ENCODE assay signal across 9 cellular contexts in the genomic region with DNA sequence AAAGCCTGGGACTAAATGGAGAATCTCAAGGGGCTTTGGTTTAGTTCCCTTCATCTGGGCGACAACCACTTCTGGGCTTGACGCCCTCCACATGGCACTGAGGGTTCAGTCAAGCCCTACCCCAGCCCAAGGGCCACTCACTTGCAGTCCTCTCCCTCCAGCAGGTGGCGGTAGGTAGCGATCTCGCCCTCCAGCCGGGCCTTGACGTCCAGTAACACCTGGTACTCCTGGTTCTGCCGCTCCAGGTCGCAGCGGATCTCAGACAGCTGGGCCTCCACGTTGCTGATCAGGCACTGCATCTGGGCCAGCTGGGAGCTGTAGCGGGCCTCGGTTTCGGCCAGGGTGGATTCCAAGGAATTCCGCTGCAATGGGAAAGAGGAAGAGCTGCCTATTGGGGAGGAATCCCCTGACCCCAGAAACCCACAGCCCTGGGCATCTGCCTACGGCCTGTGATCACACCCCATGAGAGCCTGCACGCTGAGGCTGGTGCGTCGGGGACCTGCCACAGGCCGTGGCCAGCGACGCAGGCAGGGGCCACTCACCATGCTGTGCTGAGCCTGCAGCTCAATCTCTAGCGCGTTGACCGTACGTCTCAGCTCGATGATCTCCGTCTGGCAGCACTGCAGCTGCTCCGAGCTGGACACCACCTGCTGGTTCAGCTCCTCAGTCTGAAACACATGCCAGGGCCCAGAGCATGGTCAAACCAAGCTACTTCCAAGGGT. TPM values are rescaled to one million over a fixed set of nuclear protein-coding genes. Genes with fewer than 3 reads are reported as not detected.
A peak's percentile ranks its signal among the peaks of the same experiment; 100 is the strongest.
DNase-seq lines count a peak whose midpoint lies in the region; ATAC-seq and TF ChIP-seq lines count a peak whose summit lies in the region.
"Had no signal": no experiment of that assay in that cellular context is flagged by ENCODE, and none has a peak within 500 bp of the region (broad histone marks: within the 10 kb centered on the region; RNA-seq: fewer than 3 reads in every experiment).

No MANE protein-coding gene starts in this region.

- no peak for ATAC-seq in thoracic aorta (ENCODE audit: insufficient number of reproducible peaks, low FRiP score, low read depth)
- no peak for ATAC-seq in GM18909 (IDR thresholded peaks at IDR 0.05; ENCODE audit: poor library complexity, unreplicated experiment)

- intact Hi-C loops in breast epithelium (cut with DNase I; ENCODE audit: low total_unique reads), result no loop called here

- H3K27ac ChIP-seq in thoracic aorta, result no peak overlapping the region
- no peak overlapping the region for H3K27ac ChIP-seq in breast epithelium

- TF ChIP-seq CTCF in thoracic aorta (IDR thresholded peaks at IDR 0.05), result peak; percentile 28
- no peak for TF ChIP-seq CTCF in breast epithelium (IDR thresholded peaks at IDR 0.05)

- H3K4me1 ChIP-seq in thoracic aorta (ENCODE audit: control insufficient read depth in 1 of 2, low read depth in 2 of 2), result no peaks in the 10 kb centered on the region
- H3K4me1 ChIP-seq in breast epithelium, result no peaks in the 10 kb centered on the region

- H3K27me3 ChIP-seq in thoracic aorta (replicated peaks; ENCODE audit: insufficient read depth) (no peaks in the 10 kb centered on the region), breast epithelium (no peaks in the 10 kb centered on the region)

- no peaks in the 10 kb centered on the region for H3K9me3 ChIP-seq in thoracic aorta
- no peaks in the 10 kb centered on the region for H3K9me3 ChIP-seq in breast epithelium

- DNase-seq in activated effector memory CD4-positive, alpha-beta T cell treated with anti-CD3 and anti-CD28 coated beads, Interleukin-2, amount 50 U/mL, for 16 hours, result peak; percentile 72
- DNase-seq in activated effector memory CD4-positive, alpha-beta T cell treated with Interleukin-2 at 50 U/mL for 16 hours, result no peak
- peak; percentile 69 for DNase-seq in activated CD8-positive, alpha-beta memory T cell treated with anti-CD3 and anti-CD28 coated beads for 24 hours
- peak; percentile 78 for DNase-seq in islet precursor cell
- DNase-seq in thoracic aorta (ENCODE audit: low spot score), result no peak
- no peak for DNase-seq in breast epithelium (ENCODE audit: low spot score in 2 of 2)
- DNase-seq in H4 (ENCODE audit: low spot score), result no peak

- no peak overlapping the region for H3K4me3 ChIP-seq in thoracic aorta
- H3K4me3 ChIP-seq in breast epithelium, result no peak overlapping the region

- no peak for TF ChIP-seq POLR2A in breast epithelium (IDR thresholded peaks at IDR 0.05)

- H3K36me3 ChIP-seq in thoracic aorta (no peaks in the 10 kb centered on the region), breast epithelium (no peaks in the 10 kb centered on the region)

RNA-seq across cellular contexts. Expression of a gene that starts 2.7 kb away (rescaled TPM):
- total RNA-seq in thoracic aorta (not detected), breast epithelium (not detected)
- total RNA-seq in H4 (2014; rRNA removed; shearing (Covaris generic)), result not detected in 2 replicates
- total RNA-seq: CD8-positive, alpha-beta memory T cell had no signal

RNA-seq across cellular contexts. Expression of a gene that starts 6.0 kb away (rescaled TPM):
- total RNA-seq in thoracic aorta (not detected), breast epithelium (not detected)
- not detected in 2 replicates for total RNA-seq in H4 (2014; rRNA removed; shearing (Covaris generic))
- total RNA-seq: CD8-positive, alpha-beta memory T cell had no signal

RNA-seq across cellular contexts. Expression of a gene that starts 18.4 kb away (rescaled TPM):
- total RNA-seq in thoracic aorta, result 1 to 10 TPM in 1 of 2 donors, not detected in 1; 1.4 TPM
- total RNA-seq in breast epithelium, result 1 to 10 TPM in 1 of 3 donors, not detected in 2; 1.6 TPM
- total RNA-seq in H4 (2014; rRNA removed; shearing (Covaris generic)), result not detected in 2 replicates
- total RNA-seq: CD8-positive, alpha-beta memory T cell had no signal

RNA-seq across cellular contexts. Expression of a gene that starts 19.8 kb away (rescaled TPM):
- total RNA-seq in thoracic aorta (not detected), breast epithelium (under 1 TPM in 2 of 3 donors, not detected in 1; 0.33 to 0.73 TPM)
- total RNA-seq in H4 (2014; rRNA removed; shearing (Covaris generic)), result not detected in 2 replicates
- total RNA-seq: CD8-positive, alpha-beta memory T cell had no signal

RNA-seq across cellular contexts. Expression of a gene that starts 31.7 kb away (rescaled TPM):
- under 1 TPM in 1 of 2 donors, not detected in 1; 0.68 TPM for total RNA-seq in thoracic aorta
- 1,000 to 10,000 TPM in 1 of 3 donors, 100 to 1,000 TPM in 1, under 1 TPM in 1; 0.80 to 2,244 (median 331) TPM for total RNA-seq in breast epithelium
- total RNA-seq in H4 (2014; rRNA removed; shearing (Covaris generic)), result 0.35 and 1.5 TPM in 2 replicates
- total RNA-seq: CD8-positive, alpha-beta memory T cell had no signal

Comparison
In these comparisons a context has a peak if more than half of its experiments do, and no peak if none do; other contexts are left out.
1. DNase-seq: peak in activated effector memory CD4-positive, alpha-beta T cell treated with anti-CD3 and anti-CD28 coated beads, Interleukin-2, amount 50 U/mL, for 16 hours (single experiment), activated CD8-positive, alpha-beta memory T cell treated with anti-CD3 and anti-CD28 coated beads for 24 hours (single experiment) and islet precursor cell (single experiment); none in activated effector memory CD4-positive, alpha-beta T cell treated with Interleukin-2 at 50 U/mL for 16 hours (single experiment), thoracic aorta (single experiment), breast epithelium (0 of 2) and H4 (single experiment).